ENCODE assay signal across 18 cellular contexts in the genomic region with DNA sequence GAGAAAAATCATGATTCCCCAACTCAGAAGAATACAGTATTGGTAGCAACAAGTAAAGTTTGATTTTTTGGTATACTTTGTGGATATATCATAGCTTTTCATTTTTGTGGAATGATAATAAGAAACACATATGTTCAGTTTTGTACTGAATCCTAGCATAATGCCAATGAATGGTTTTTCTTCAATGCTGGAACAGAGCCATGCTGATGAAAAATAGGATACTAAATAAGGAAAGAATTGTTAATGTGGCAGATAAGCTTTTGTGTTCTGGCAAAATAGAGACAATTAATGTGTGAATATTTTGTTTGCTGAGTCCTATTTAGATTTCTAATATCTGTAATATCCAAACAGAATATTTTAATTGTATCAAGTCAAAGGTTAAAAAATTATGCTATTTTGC. TPM values are rescaled to one million over a fixed set of nuclear protein-coding genes. Genes with fewer than 3 reads are reported as not detected.
"Had no signal": no experiment of that assay in that cellular context is flagged by ENCODE, and none has a peak within 500 bp of the region (broad histone marks: within the 10 kb centered on the region; RNA-seq: fewer than 3 reads in every experiment).

No MANE protein-coding gene starts in this region.

- H3K27ac Mint-ChIP-seq: immature natural killer cell; naive B cell; neural progenitor cell; progenitor cell of endocrine pancreas; stimulated activated naive B cell treated with anti-CD40 and anti-IgM and Interleukin-4, amounts not matched to agents 10 μg/mL and 1 μg/mL and 100 μg/mL, for 72 hours; WTC11 had no signal

- H3K4me3 Mint-ChIP-seq: activated CD8-positive, alpha-beta memory T cell treated with anti-CD3 and anti-CD28 coated beads, Interleukin-2, amount 10 ng/mL, durations not matched to agents 7 days and 5 days; central memory CD8-positive, alpha-beta T cell; immature natural killer cell; naive B cell; neural progenitor cell; stimulated activated naive B cell treated with anti-CD40 and anti-IgM and Interleukin-4, amounts not matched to agents 10 μg/mL and 1 μg/mL and 100 μg/mL, for 72 hours; WTC11 had no signal

- H3K36me3 Mint-ChIP-seq: naive B cell; neural progenitor cell; stimulated activated naive B cell treated with anti-CD40 and anti-IgM and Interleukin-4, amounts not matched to agents 10 μg/mL and 1 μg/mL and 100 μg/mL, for 72 hours; WTC11 had no signal

- H3K27me3 Mint-ChIP-seq: activated CD8-positive, alpha-beta memory T cell treated with anti-CD3 and anti-CD28 coated beads, Interleukin-2, amount 10 ng/mL, durations not matched to agents 7 days and 5 days; central memory CD8-positive, alpha-beta T cell had no signal

- ATAC-seq: activated CD8-positive, alpha-beta memory T cell treated with anti-CD3 and anti-CD28 coated beads, Interleukin-2, amount 10 ng/mL, durations not matched to agents 7 days and 5 days; esophagus mucosa; mucosa of descending colon; stimulated activated naive B cell treated with anti-CD40 and anti-IgM and Interleukin-4, amounts not matched to agents 10 μg/mL and 1 μg/mL and 100 μg/mL, for 72 hours; WTC11 had no signal

- H3K4me1 Mint-ChIP-seq: immature natural killer cell; naive B cell; neural progenitor cell; stimulated activated naive B cell treated with anti-CD40 and anti-IgM and Interleukin-4, amounts not matched to agents 10 μg/mL and 1 μg/mL and 100 μg/mL, for 72 hours had no signal

- H3K9me3 Mint-ChIP-seq: central memory CD8-positive, alpha-beta T cell; immature natural killer cell; neural progenitor cell; stimulated activated naive B cell treated with anti-CD40 and anti-IgM and Interleukin-4, amounts not matched to agents 10 μg/mL and 1 μg/mL and 100 μg/mL, for 72 hours had no signal

- DNase-seq: activated CD4-positive, alpha-beta T cell treated with anti-CD3 and anti-CD28 coated beads for 48 hours; activated CD8-positive, alpha-beta memory T cell treated with anti-CD3 and anti-CD28 coated beads, Interleukin-2, amount 10 ng/mL, durations not matched to agents 7 days and 5 days; colonic mucosa; effector CD4-positive, alpha-beta T cell; immature natural killer cell; mesenchymal stem cell; mucosa of descending colon; naive B cell; SJCRH30; stimulated activated naive B cell treated with anti-CD40 and anti-IgM and Interleukin-4, amounts not matched to agents 10 μg/mL and 1 μg/mL and 100 μg/mL, for 72 hours; thyroid gland had no signal

RNA-seq across cellular contexts. Expression of a gene that starts 21.9 kb away (rescaled TPM):
- total RNA-seq: fibroblast of villous mesenchyme, osteoblast, progenitor cell of endocrine pancreas had no signal
